16 cellular contexts compared by ENCODE assay signal in the genomic region with DNA sequence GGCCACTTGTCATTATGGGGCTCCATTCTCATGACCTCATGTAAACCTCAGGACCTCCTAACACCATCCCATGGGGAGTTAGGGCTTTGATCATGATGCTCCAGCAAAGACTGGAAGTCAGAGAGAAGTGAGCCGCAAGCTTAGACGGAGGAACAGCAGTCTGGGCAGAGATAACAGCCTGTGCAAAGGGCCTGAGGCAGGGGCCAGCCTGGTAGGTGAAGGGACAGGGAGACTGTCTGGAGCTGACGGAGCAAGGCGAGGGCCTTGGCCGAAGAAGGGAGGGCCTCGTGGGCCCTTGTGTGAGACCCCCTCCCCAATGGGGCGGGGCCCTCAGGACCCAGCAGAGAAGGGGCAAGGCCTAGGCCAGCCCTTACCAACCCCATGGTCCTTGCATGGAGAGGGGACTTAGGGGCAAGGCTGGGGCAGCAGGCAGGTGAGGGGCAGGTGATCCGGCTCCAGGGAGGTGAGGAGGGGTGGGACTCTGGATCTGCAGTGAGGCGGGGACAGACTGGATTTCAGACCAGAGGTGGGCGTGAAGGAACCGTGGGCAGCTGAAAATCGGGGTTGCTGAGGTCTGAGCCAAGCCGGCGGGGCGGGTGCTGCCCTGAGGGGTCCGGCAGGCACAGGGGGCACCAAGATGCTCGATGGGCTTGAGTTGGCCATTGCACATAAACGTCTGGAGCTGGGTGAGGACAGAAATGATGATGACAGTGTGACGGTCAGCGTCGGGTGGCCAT. TPM values are rescaled to one million over a fixed set of nuclear protein-coding genes. Genes with fewer than 3 reads are reported as not detected.
A peak's percentile ranks its signal among the peaks of the same experiment; 100 is the strongest.
DNase-seq lines count a peak whose midpoint lies in the region; ATAC-seq and TF ChIP-seq lines count a peak whose summit lies in the region.
"Had no signal": no experiment of that assay in that cellular context is flagged by ENCODE, and none has a peak within 500 bp of the region (broad histone marks: within the 10 kb centered on the region; RNA-seq: fewer than 3 reads in every experiment).

No MANE protein-coding gene starts in this region.

- H3K36me3 Mint-ChIP-seq in MCF 10A (ENCODE audit: insufficient read depth, unreplicated experiment) (no peaks in the 10 kb centered on the region), brain (no peaks in the 10 kb centered on the region)

- 54 to 55% methylated on average over 21 of the region's 21 CpGs for whole genome bisulfite sequencing in tibial nerve, 2 donors

- peak overlapping the region; percentile 21 to 63 for H3K27ac ChIP-seq in breast epithelium
- H3K27ac ChIP-seq in lower lobe of right lung: peak overlapping the region; percentile 74
- H3K27ac ChIP-seq in tibial nerve: peak overlapping the region; percentile 75 to 93 (median 86)
- H3K27ac ChIP-seq: BLaER1 treated with 17β-estradiol and CSF1 and Interleukin-3, amounts not matched to agents 10 nM and 100 nM had no signal

- H3K4me3 Mint-ChIP-seq in MCF 10A (ENCODE audit: unreplicated experiment): no peak overlapping the region
- H3K4me3 Mint-ChIP-seq in brain: no peak overlapping the region

- no peaks in the 10 kb centered on the region for H3K9me3 ChIP-seq in breast epithelium
- no peaks in the 10 kb centered on the region for H3K9me3 ChIP-seq in lower lobe of right lung
- no peaks in the 10 kb centered on the region for H3K9me3 ChIP-seq in tibial nerve
- H3K9me3 ChIP-seq: BLaER1 treated with 17β-estradiol and CSF1 and Interleukin-3, amounts not matched to agents 10 nM and 100 nM had no signal

- H3K9me3 Mint-ChIP-seq in MCF 10A (ENCODE audit: unreplicated experiment) (no peaks in the 10 kb centered on the region), brain (no peaks in the 10 kb centered on the region)

- H3K27ac Mint-ChIP-seq in MCF 10A (ENCODE audit: low read depth, unreplicated experiment) (no peak overlapping the region), brain (peak overlapping the region in 4 of 5 experiments; percentile 27 to 87 (median 78))

- H3K27me3 Mint-ChIP-seq in MCF 10A (ENCODE audit: insufficient read depth, unreplicated experiment) (no peaks in the 10 kb centered on the region), brain (no peaks in the 10 kb centered on the region)

- H3K4me1 Mint-ChIP-seq in MCF 10A (ENCODE audit: insufficient read depth, unreplicated experiment): no peaks in the 10 kb centered on the region
- peaks cover 10% of the 10 kb centered on the region for H3K4me1 Mint-ChIP-seq in brain

- no peak for TF ChIP-seq EP300 in tibial nerve (IDR thresholded peaks at IDR 0.05)

- POLR2A ChIA-PET in MCF 10A (lab: Yijun Ruan, JAX): no interaction called here

- H3K4me3 ChIP-seq in breast epithelium: peak overlapping the region in 2 of 3 donors; percentile 39 to 54
- H3K4me3 ChIP-seq in lower lobe of right lung: peak overlapping the region; percentile 38
- no peak overlapping the region for H3K4me3 ChIP-seq in tibial nerve
- H3K4me3 ChIP-seq: BLaER1 treated with 17β-estradiol and CSF1 and Interleukin-3, amounts not matched to agents 10 nM and 100 nM had no signal

- TF ChIP-seq CTCF in breast epithelium (IDR thresholded peaks at IDR 0.05) (no peak), MCF 10A (IDR thresholded peaks at IDR 0.05; ENCODE audit: unreplicated experiment) (no peak), brain (conservative IDR thresholded peaks at IDR 0.05) (no peak), lower lobe of right lung (IDR thresholded peaks at IDR 0.05) (no peak), tibial nerve (IDR thresholded peaks at IDR 0.05) (no peak)

- no peaks in the 10 kb centered on the region for H3K36me3 ChIP-seq in breast epithelium
- H3K36me3 ChIP-seq in lower lobe of right lung: peaks cover 7% of the 10 kb centered on the region
- H3K36me3 ChIP-seq in tibial nerve: peaks cover 0 to 30% (median 0%) of the 10 kb centered on the region in 3 donors

- intact Hi-C loops in breast epithelium (cut with DNase I; ENCODE audit: low total_unique reads) (no loop called here), MCF 10A (cut with micrococcal nuclease) (no loop called here), lower lobe of right lung (cut with DNase I) (no loop called here)

- H3K4me1 ChIP-seq in breast epithelium (peaks cover 8 to 9% of the 10 kb centered on the region in 2 donors), lower lobe of right lung (peaks cover 53% of the 10 kb centered on the region), tibial nerve (peaks cover 0 to 86% (median 51%) of the 10 kb centered on the region in 4 donors)

- ATAC-seq in lower lobe of right lung (no peak), HG03457 (IDR thresholded peaks at IDR 0.05; ENCODE audit: unreplicated experiment) (no peak)

- no peak for DNase-seq in breast epithelium (ENCODE audit: low spot score in 2 of 2)
- DNase-seq in MCF 10A (ENCODE audit: unreplicated experiment): no peak
- DNase-seq in lower lobe of right lung: no peak
- no peak for DNase-seq in tibial nerve (ENCODE audit: low spot score in 2 of 2)
- no peak for DNase-seq in NCI-H510A treated with DMSO at 0.1 percent for 48 hours (lab: John Stamatoyannopoulos, UW)
- no peak for DNase-seq in cortex of kidney (lab: John Stamatoyannopoulos, UW)
- DNase-seq: 8988T; activated CD4-positive, alpha-beta T cell treated with anti-CD3 and anti-CD28 coated beads for 4 hours; activated effector memory CD4-positive, alpha-beta T cell treated with Interleukin-2 at 50 U/mL for 16 hours; cerebellar nuclear complex; GDM1; NCI-H1436 treated with DMSO at 0.1 percent for 48 hours; stimulated activated naive CD4-positive, alpha-beta T cell treated with Interleukin-2 at 50 U/mL for 16 hours had no signal

- no TSS peak for BruUV-seq in MCF 10A (replicated peaks; lab: Mats Ljungman, UMichigan)

- H3K27me3 ChIP-seq in breast epithelium (no peaks in the 10 kb centered on the region), lower lobe of right lung (ENCODE audit: low read depth) (no peaks in the 10 kb centered on the region), tibial nerve (no peaks in the 10 kb centered on the region)
- H3K27me3 ChIP-seq: BLaER1 treated with 17β-estradiol and CSF1 and Interleukin-3, amounts not matched to agents 10 nM and 100 nM had no signal

- TF ChIP-seq POLR2A in breast epithelium (IDR thresholded peaks at IDR 0.05) (no peak), tibial nerve (IDR thresholded peaks at IDR 0.05) (no peak)

- CTCF ChIA-PET in MCF 10A (lab: Yijun Ruan, JAX): interaction anchor here (1.5 kb wide), 1 partner anchor 19 kb away, joined by 6 read pairs; a partner anchor contains a TSS

RNA-seq across cellular contexts. Expression of a gene that starts 17.4 kb away (rescaled TPM):
- 10 to 100 TPM in 1 of 3 donors, 1 to 10 TPM in 2; 5.6 to 19.0 (median 8.6) TPM for total RNA-seq in breast epithelium
- total RNA-seq in MCF 10A (2022): 15.5 and 16.4 TPM in 2 replicates
- polyA plus RNA-seq in brain (ENCODE audit: insufficient read depth, low read depth, low replicate concordance): 83.8 TPM
- total RNA-seq in lower lobe of right lung: 19.2 TPM
- total RNA-seq in tibial nerve: 10 to 100 TPM; 28.8 to 95.1 (median 38.1) TPM

RNA-seq across cellular contexts. Expression of a gene that starts 18.8 kb away (rescaled TPM):
- total RNA-seq in breast epithelium (10 to 100 TPM; 35.4 to 57.4 (median 40.0) TPM), MCF 10A (2022) (24.5 and 30.5 TPM in 2 replicates), lower lobe of right lung (12.9 TPM), tibial nerve (10 to 100 TPM; 49.4 to 79.5 (median 70.8) TPM)
- 33.5 TPM for polyA plus RNA-seq in brain (ENCODE audit: insufficient read depth, low read depth, low replicate concordance)

RNA-seq across cellular contexts. Expression of a gene that starts 28.8 kb away (rescaled TPM):
- total RNA-seq in breast epithelium (1 to 10 TPM; 3.0 to 7.6 (median 3.3) TPM), MCF 10A (2022) (0.33 and 0.69 TPM in 2 replicates), lower lobe of right lung (15.0 TPM), tibial nerve (10 to 100 TPM in 1 of 4 donors, 1 to 10 TPM in 3; 3.1 to 19.8 (median 3.1) TPM)
- 0.58 TPM for polyA plus RNA-seq in brain (ENCODE audit: insufficient read depth, low read depth, low replicate concordance)

RNA-seq across cellular contexts. Expression of a gene that starts 40.8 kb away (rescaled TPM):
- total RNA-seq in breast epithelium: not detected
- not detected in 2 replicates for total RNA-seq in MCF 10A (2022)
- polyA plus RNA-seq in brain (ENCODE audit: insufficient read depth, low read depth, low replicate concordance): 5.3 TPM
- total RNA-seq in lower lobe of right lung: 6.6 TPM
- total RNA-seq in tibial nerve: under 1 TPM in 1 of 4 donors, not detected in 3; 0.20 TPM

RNA-seq across cellular contexts. Expression of a gene that starts 55.3 kb away (rescaled TPM):
- total RNA-seq in breast epithelium (1 to 10 TPM; 4.6 to 7.5 (median 6.7) TPM), MCF 10A (2022) (9.6 and 9.9 TPM in 2 replicates), lower lobe of right lung (7.4 TPM), tibial nerve (10 to 100 TPM in 1 of 4 donors, 1 to 10 TPM in 3; 7.0 to 21.0 (median 9.5) TPM)
- 9.4 TPM for polyA plus RNA-seq in brain (ENCODE audit: insufficient read depth, low read depth, low replicate concordance)

Comparison
In these comparisons a context has a peak if more than half of its experiments do, and no peak if none do; other contexts are left out.
1. H3K4me3 ChIP-seq: peak in breast epithelium (2 of 3) and lower lobe of right lung (single experiment); none in tibial nerve (0 of 4).
2. Peak in every context shown above with its lines, with median percentiles within 50 percentile points of each other: H3K27ac ChIP-seq.